In genomic region chr7:131596785-131597184, GRCh38 we compare ENCODE assay signal across 1 cellular context.
TF ChIP-seq lines count a peak whose summit lies in the region.

No MANE protein-coding gene starts in this region.

TF ChIP-seq in H1, 55 proteins besides CTCF, POLR2A, EP300 and RAD21 (continued from another document):
- TF ChIP-seq CHD7 (IDR thresholded peaks at IDR 0.05; ENCODE audit: insufficient replicate concordance, low read length) (no peak), PHF8 (conservative IDR thresholded peaks at IDR 0.05; ENCODE audit: low read depth, low read length) (no peak), TAF7 (optimal IDR thresholded peaks at IDR 0.05; ENCODE audit: borderline replicate concordance, low read depth, low read length) (no peak), CBX8 (IDR thresholded peaks at IDR 0.05; ENCODE audit: borderline replicate concordance, low read depth, low read length) (no peak)
